Comparison of ENCODE assay signal across 25 cellular contexts in the genomic region with DNA sequence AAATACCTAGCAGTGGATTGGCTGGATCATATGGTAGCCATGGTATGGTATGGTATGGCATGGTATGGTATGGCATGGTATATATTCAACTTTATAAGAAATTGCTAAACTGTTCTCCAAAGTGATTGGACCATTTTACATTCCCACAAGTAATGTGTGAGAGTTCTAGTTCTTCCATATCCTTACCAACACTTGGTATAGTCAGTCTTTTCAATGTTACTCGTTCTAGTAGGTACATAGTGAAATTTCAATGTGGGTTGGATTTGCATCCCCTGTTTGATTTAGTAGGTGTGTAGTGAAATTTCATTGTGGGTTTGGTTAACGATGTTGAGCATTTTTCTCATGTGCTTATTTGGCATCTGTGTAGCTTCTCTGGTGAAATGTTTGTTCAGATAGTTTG.
DNase-seq lines count a peak whose midpoint lies in the region; ATAC-seq, FAIRE-seq and TF ChIP-seq lines count a peak whose summit lies in the region.
"Had no signal": no experiment of that assay in that cellular context is flagged by ENCODE, and none has a peak within 500 bp of the region (broad histone marks: within the 10 kb centered on the region; RNA-seq: fewer than 3 reads in every experiment).

No MANE protein-coding gene starts in this region.

- DNase-seq in D721Med (ENCODE audit: insufficient read length, low spot score) (no peak), memory B cell (ENCODE audit: low spot score in 2 of 2) (no peak), PC-3 (no peak), Kasumi-1 (lab: John Stamatoyannopoulos, UW) (no peak)
- DNase-seq: 8988T; ACHN; Caco-2; Calu3; CD4-positive, alpha-beta T cell; CD8-positive, alpha-beta T cell; DMS 273 treated with DMSO at 0.1 percent for 48 hours; DMS153; DMS53; DMS79; DND-41; EL; GDM1 had no signal

- no peaks in the 10 kb centered on the region for H3K27me3 Mint-ChIP-seq in memory B cell
- H3K27me3 Mint-ChIP-seq: CD4-positive, alpha-beta T cell had no signal

- H3K4me3 Mint-ChIP-seq in memory B cell = no peak overlapping the region
- H3K4me3 Mint-ChIP-seq: CD4-positive, alpha-beta T cell; CD8-positive, alpha-beta T cell had no signal

- H2AFZ ChIP-seq in PC-3 (ENCODE audit: low read length) = no peak overlapping the region

- H3K9me3 Mint-ChIP-seq in memory B cell = peaks cover 1% of the 10 kb centered on the region
- H3K9me3 Mint-ChIP-seq: CD4-positive, alpha-beta T cell had no signal

- H3K4me3 ChIP-seq in HEK293 (ENCODE audit: low read depth, low read length) (no peak overlapping the region), PC-3 (ENCODE audit: low read length) (no peak overlapping the region)
- H3K4me3 ChIP-seq: BLaER1 treated with 17β-estradiol and CSF1 and Interleukin-3, amounts not matched to agents 10 nM and 100 nM; GM12878 had no signal

- no TSS peak for BruUV-seq in PC-3 (replicated peaks; lab: Mats Ljungman, UMichigan)

- H3K4me1 Mint-ChIP-seq in memory B cell = no peaks in the 10 kb centered on the region

- no peaks in the 10 kb centered on the region for H3K27me3 ChIP-seq in PC-3 (ENCODE audit: low read length)
- H3K27me3 ChIP-seq: BLaER1 treated with 17β-estradiol and CSF1 and Interleukin-3, amounts not matched to agents 10 nM and 100 nM had no signal

- POLR2A ChIA-PET in HEK293 (lab: Yijun Ruan, JAX) (no interaction called here), PC-3 (lab: Charles Lee; ENCODE audit: unreplicated experiment) (no interaction called here)

- TF ChIP-seq CTCF in D721Med (IDR thresholded peaks at IDR 0.05; ENCODE audit: insufficient read depth, missing control alignments) (no peak), HEK293 (tag by site-specific recombination; IDR thresholded peaks at IDR 0.05) (no peak), PC-3 (conservative IDR thresholded peaks at IDR 0.05; ENCODE audit: low read depth, low read length) (no peak)

- no peaks in the 10 kb centered on the region for H3K9me2 ChIP-seq in PC-3 (replicated peaks; ENCODE audit: low read length)

- H3K4me1 ChIP-seq in HEK293 (ENCODE audit: control insufficient read depth, insufficient read depth, low read length) (no peaks in the 10 kb centered on the region), PC-3 (ENCODE audit: insufficient read depth, low read length) (peaks cover 14% of the 10 kb centered on the region)
- H3K4me1 ChIP-seq: Caco-2 had no signal

- H3K79me2 ChIP-seq in PC-3 (ENCODE audit: low read length) = no peaks in the 10 kb centered on the region

- peak overlapping the region; percentile 63 for H3K27ac Mint-ChIP-seq in memory B cell
- H3K27ac Mint-ChIP-seq: CD4-positive, alpha-beta T cell; CD8-positive, alpha-beta T cell had no signal

- H3K9me3 ChIP-seq in HEK293 (ENCODE audit: control insufficient read depth, insufficient read depth, low read depth, low read length) (no peaks in the 10 kb centered on the region), PC-3 (ENCODE audit: low read length) (no peaks in the 10 kb centered on the region)
- H3K9me3 ChIP-seq: Caco-2 had no signal

- peak; percentile 74 for FAIRE-seq in D721Med (lab: Jason Lieb, UNC)
- FAIRE-seq: A204.1, GM12878, GM12892, GM19239 had no signal

- H3K27ac ChIP-seq in HEK293 (ENCODE audit: extremely low read depth, low read depth, low read length) (no peak overlapping the region), PC-3 (ENCODE audit: low read length) (no peak overlapping the region)
- H3K27ac ChIP-seq: BLaER1 treated with 17β-estradiol and CSF1 and Interleukin-3, amounts not matched to agents 10 nM and 100 nM; C4-2B had no signal

- no peaks in the 10 kb centered on the region for H3F3A ChIP-seq in PC-3 (ENCODE audit: low read length, unreplicated experiment)

- H3K36me3 Mint-ChIP-seq in memory B cell = peaks cover 65% of the 10 kb centered on the region

- H3K4me2 ChIP-seq in PC-3 (ENCODE audit: low read length) = no peak overlapping the region
- H3K4me2 ChIP-seq: BLaER1 treated with 17β-estradiol and CSF1 and Interleukin-3, amounts not matched to agents 10 nM and 100 nM had no signal

- CTCF ChIA-PET in HEK293 (lab: Yijun Ruan, JAX) = no interaction called here
- CTCF ChIA-PET in PC-3 (lab: Charles Lee) = no interaction called here

- peaks cover 0 to 33% of the 10 kb centered on the region in 2 experiments; a peak in 1 of 3 replicates for H3K36me3 ChIP-seq in HEK293 (ENCODE audit: control insufficient read depth in 2 of 2, insufficient read depth in 1 of 2, low read length in 2 of 2)
- peaks cover 2% of the 10 kb centered on the region for H3K36me3 ChIP-seq in PC-3 (ENCODE audit: low read depth, low read length)

- ATAC-seq in memory B cell (ENCODE audit: low read depth) (no peak), GM21423 (IDR thresholded peaks at IDR 0.05; ENCODE audit: unreplicated experiment) (no peak), PC-3 (no peak)
- ATAC-seq: CD8-positive, alpha-beta T cell; GM12878 had no signal

- no peak overlapping the region for H3K9ac ChIP-seq in PC-3 (ENCODE audit: low read length)
- H3K9ac ChIP-seq: BLaER1 treated with 17β-estradiol and CSF1 and Interleukin-3, amounts not matched to agents 10 nM and 100 nM had no signal

- no peaks in the 10 kb centered on the region for H4K20me1 ChIP-seq in PC-3 (ENCODE audit: low read length)
- H4K20me1 ChIP-seq: BLaER1 treated with 17β-estradiol and CSF1 and Interleukin-3, amounts not matched to agents 10 nM and 100 nM had no signal

- intact Hi-C loops in PC-3 (cut with micrococcal nuclease) = no loop called here

TF ChIP-seq in HEK293, 187 proteins besides CTCF, POLR2A, EP300 and RAD21:
- TF ChIP-seq, protein P1, sequence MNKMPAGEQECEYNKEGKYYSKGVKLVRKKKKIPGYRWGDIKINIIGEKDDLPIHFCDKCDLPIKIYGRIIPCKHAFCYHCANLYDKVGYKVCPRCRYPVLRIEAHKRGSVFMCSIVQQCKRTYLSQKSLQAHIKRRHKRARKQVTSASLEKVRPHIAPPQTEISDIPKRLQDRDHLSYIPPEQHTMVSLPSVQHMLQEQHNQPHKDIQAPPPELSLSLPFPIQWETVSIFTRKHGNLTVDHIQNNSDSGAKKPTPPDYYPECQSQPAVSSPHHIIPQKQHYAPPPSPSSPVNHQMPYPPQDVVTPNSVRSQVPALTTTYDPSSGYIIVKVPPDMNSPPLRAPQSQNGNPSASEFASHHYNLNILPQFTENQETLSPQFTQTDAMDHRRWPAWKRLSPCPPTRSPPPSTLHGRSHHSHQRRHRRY (tag by site-specific recombination; IDR thresholded peaks at IDR 0.05) = no peak
- TF ChIP-seq MYNN (tag by site-specific recombination; IDR thresholded peaks at IDR 0.05; ENCODE audit: borderline replicate concordance) (no peak), ZFP69B (tag by site-specific recombination; IDR thresholded peaks at IDR 0.05) (no peak), ZNF184 (tag by site-specific recombination; IDR thresholded peaks at IDR 0.05) (peak; percentile 94), GFI1B (tag by site-specific recombination; IDR thresholded peaks at IDR 0.05) (no peak)
TF ChIP-seq in HEK293: peak in this region for 1.
